ENCODE assay signal across 1 cellular context in the genomic region with DNA sequence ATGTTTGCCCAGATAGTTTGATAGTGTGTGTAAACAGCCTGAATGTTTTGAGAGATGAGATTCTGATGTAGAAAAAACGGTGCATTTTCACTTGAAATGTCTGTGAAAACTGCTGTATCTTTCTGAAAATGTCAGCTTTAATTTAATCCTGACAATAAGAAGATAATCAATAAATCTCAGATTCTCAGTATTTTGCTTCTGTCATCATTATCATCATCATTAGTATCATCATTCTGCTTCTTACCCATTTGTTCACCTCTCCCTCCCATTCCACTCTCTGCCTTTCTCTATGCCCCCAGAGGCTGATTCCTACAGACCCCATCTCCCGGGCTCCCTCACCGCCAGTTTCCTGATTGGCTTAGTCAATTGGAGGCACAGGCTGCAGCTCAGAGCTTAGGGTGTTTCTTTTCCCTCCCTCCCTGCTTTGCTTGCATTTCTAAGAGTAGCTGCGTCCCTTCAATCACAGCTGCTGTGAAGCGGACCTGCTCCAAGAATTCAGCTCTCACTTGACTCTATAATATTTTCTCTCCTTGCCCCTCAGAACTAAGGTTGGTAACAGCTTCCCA.
TF ChIP-seq lines count a peak whose summit lies in the region.

No MANE protein-coding gene starts in this region.

TF ChIP-seq in GM23338, 12 proteins besides CTCF, POLR2A, EP300 and RAD21 (continued from another document):
- no peak for TF ChIP-seq STAT1 (IDR thresholded peaks at IDR 0.05; ENCODE audit: unreplicated experiment)
- no peak for TF ChIP-seq ZNF114 (CRISPR knock-in tag; IDR thresholded peaks at IDR 0.05)
- TF ChIP-seq EZH2 (IDR thresholded peaks at IDR 0.05; ENCODE audit: low read depth, unreplicated experiment) = no peak
